In genomic region chr18:26397019-26397418, GRCh38 we compare ENCODE assay signal across 32 cellular contexts.
DNase-seq lines count a peak whose midpoint lies in the region; ATAC-seq and TF ChIP-seq lines count a peak whose summit lies in the region.
"Had no signal": no experiment of that assay in that cellular context is flagged by ENCODE, and none has a peak within 500 bp of the region (broad histone marks: within the 10 kb centered on the region; RNA-seq: fewer than 3 reads in every experiment).

No MANE protein-coding gene starts in this region.

- CTCF ChIA-PET in GM10248 (lab: Yijun Ruan, JAX) = interaction anchor here (1.1 kb wide), 1 partner anchor 152 kb away, joined by 3 read pairs; the partner anchor contains the start of gene KCTD1

- H3K27me3 Mint-ChIP-seq in osteocyte (ENCODE audit: unreplicated experiment) = no peaks in the 10 kb centered on the region
- H3K27me3 Mint-ChIP-seq: activated CD8-positive, alpha-beta memory T cell treated with anti-CD3 and anti-CD28 coated beads, Interleukin-2, amount 10 ng/mL, durations not matched to agents 7 days and 5 days; activated naive CD8-positive, alpha-beta T cell treated with anti-CD3 and anti-CD28 coated beads, Interleukin-2, amount 50 U/mL, for 24 hours; effector memory CD8-positive, alpha-beta T cell; memory B cell; stimulated activated memory B cell treated with anti-CD40 and anti-IgM and Interleukin-4, amounts not matched to agents 10 μg/mL and 1 μg/mL and 100 μg/mL, for 72 hours; T-helper 17 cell; type B pancreatic cell had no signal

- ATAC-seq in GM18867 (IDR thresholded peaks at IDR 0.05; ENCODE audit: unreplicated experiment) (peak; percentile 71), GM21526 (IDR thresholded peaks at IDR 0.05; ENCODE audit: low FRiP score, unreplicated experiment) (peak; percentile 72), HG03442 (IDR thresholded peaks at IDR 0.05; ENCODE audit: unreplicated experiment) (peak; percentile 52), HG03175 (IDR thresholded peaks at IDR 0.05; ENCODE audit: unreplicated experiment) (no peak)
- ATAC-seq: activated CD8-positive, alpha-beta memory T cell treated with anti-CD3 and anti-CD28 coated beads, Interleukin-2, amount 10 ng/mL, durations not matched to agents 7 days and 5 days; activated naive CD8-positive, alpha-beta T cell treated with anti-CD3 and anti-CD28 coated beads, Interleukin-2, amount 50 U/mL, for 24 hours; activated T-cell treated with anti-CD3 and anti-CD28 coated beads, Interleukin-2, amount 50 U/mL, for 4 hours; effector memory CD8-positive, alpha-beta T cell; left lobe of liver; pancreas; stimulated activated memory B cell treated with anti-CD40 and anti-IgM and Interleukin-4, amounts not matched to agents 10 μg/mL and 1 μg/mL and 100 μg/mL, for 72 hours; T-helper 17 cell had no signal

- no peaks in the 10 kb centered on the region for H3K36me3 Mint-ChIP-seq in osteocyte (ENCODE audit: unreplicated experiment)
- H3K36me3 Mint-ChIP-seq: activated CD8-positive, alpha-beta memory T cell treated with anti-CD3 and anti-CD28 coated beads, Interleukin-2, amount 10 ng/mL, durations not matched to agents 7 days and 5 days; type B pancreatic cell had no signal

- TF ChIP-seq CTCF in GM10248 (IDR thresholded peaks at IDR 0.05; ENCODE audit: control extremely low read depth, extremely low read depth, low read depth, missing control alignments) = no peak
- TF ChIP-seq CTCF in osteocyte (IDR thresholded peaks at IDR 0.05) = no peak

- peak; percentile 37 for DNase-seq in GM10248 (ENCODE audit: extremely low spot score)
- DNase-seq in DMS79 (lab: John Stamatoyannopoulos, UW) = no peak
- DNase-seq in osteocyte (ENCODE audit: extremely low spot score, unreplicated experiment) = no peak
- no peak for DNase-seq in DMS 273 treated with DMSO at 0.1 percent for 48 hours (lab: John Stamatoyannopoulos, UW)
- DNase-seq: activated CD4-positive, CD25-positive, alpha-beta regulatory T cell; activated CD8-positive, alpha-beta memory T cell treated with anti-CD3 and anti-CD28 coated beads, Interleukin-2, amount 10 ng/mL, durations not matched to agents 7 days and 5 days; activated gamma-delta T cell treated with Interleukin-2 at 50 U/mL for 16 hours; activated naive CD8-positive, alpha-beta T cell treated with anti-CD3 and anti-CD28 coated beads, Interleukin-2, amount 50 U/mL, for 24 hours; activated T-cell treated with anti-CD3 and anti-CD28 coated beads, Interleukin-2, amount 50 U/mL, for 4 hours; caudate nucleus; COR-L47; cortex of kidney; DMS53; effector memory CD8-positive, alpha-beta T cell; erythroblast; GM23248; NCI-H1436 treated with DMSO at 0.1 percent for 48 hours; NCI-H345; pancreas; Peyer's patch; retina; SHP77; substantia nigra; T-helper 17 cell had no signal

- H3K27ac Mint-ChIP-seq in osteocyte (ENCODE audit: unreplicated experiment) = no peak overlapping the region
- H3K27ac Mint-ChIP-seq: activated CD8-positive, alpha-beta memory T cell treated with anti-CD3 and anti-CD28 coated beads, Interleukin-2, amount 10 ng/mL, durations not matched to agents 7 days and 5 days; activated naive CD8-positive, alpha-beta T cell treated with anti-CD3 and anti-CD28 coated beads, Interleukin-2, amount 50 U/mL, for 24 hours; effector memory CD8-positive, alpha-beta T cell; memory B cell; stimulated activated memory B cell treated with anti-CD40 and anti-IgM and Interleukin-4, amounts not matched to agents 10 μg/mL and 1 μg/mL and 100 μg/mL, for 72 hours; T-helper 17 cell; type B pancreatic cell had no signal

- no peaks in the 10 kb centered on the region for H3K9me3 Mint-ChIP-seq in osteocyte (ENCODE audit: unreplicated experiment)
- H3K9me3 Mint-ChIP-seq: activated naive CD8-positive, alpha-beta T cell treated with anti-CD3 and anti-CD28 coated beads, Interleukin-2, amount 50 U/mL, for 24 hours; activated T-cell treated with anti-CD3 and anti-CD28 coated beads, Interleukin-2, amount 50 U/mL, for 4 hours; effector memory CD8-positive, alpha-beta T cell; memory B cell; stimulated activated memory B cell treated with anti-CD40 and anti-IgM and Interleukin-4, amounts not matched to agents 10 μg/mL and 1 μg/mL and 100 μg/mL, for 72 hours; type B pancreatic cell had no signal

- POLR2A ChIA-PET in GM10248 (lab: Yijun Ruan, JAX) = no interaction called here

- H3K4me3 Mint-ChIP-seq in osteocyte (ENCODE audit: unreplicated experiment) = no peak overlapping the region
- H3K4me3 Mint-ChIP-seq: activated CD8-positive, alpha-beta memory T cell treated with anti-CD3 and anti-CD28 coated beads, Interleukin-2, amount 10 ng/mL, durations not matched to agents 7 days and 5 days; activated naive CD8-positive, alpha-beta T cell treated with anti-CD3 and anti-CD28 coated beads, Interleukin-2, amount 50 U/mL, for 24 hours; activated T-cell treated with anti-CD3 and anti-CD28 coated beads, Interleukin-2, amount 50 U/mL, for 4 hours; effector memory CD8-positive, alpha-beta T cell; memory B cell; stimulated activated memory B cell treated with anti-CD40 and anti-IgM and Interleukin-4, amounts not matched to agents 10 μg/mL and 1 μg/mL and 100 μg/mL, for 72 hours; T-helper 17 cell; type B pancreatic cell had no signal

- peaks cover 2% of the 10 kb centered on the region for H3K4me1 Mint-ChIP-seq in osteocyte (ENCODE audit: unreplicated experiment)
- H3K4me1 Mint-ChIP-seq: activated CD8-positive, alpha-beta memory T cell treated with anti-CD3 and anti-CD28 coated beads, Interleukin-2, amount 10 ng/mL, durations not matched to agents 7 days and 5 days; stimulated activated memory B cell treated with anti-CD40 and anti-IgM and Interleukin-4, amounts not matched to agents 10 μg/mL and 1 μg/mL and 100 μg/mL, for 72 hours; T-helper 17 cell had no signal
